14 cellular contexts compared by ENCODE assay signal in the genomic region with DNA sequence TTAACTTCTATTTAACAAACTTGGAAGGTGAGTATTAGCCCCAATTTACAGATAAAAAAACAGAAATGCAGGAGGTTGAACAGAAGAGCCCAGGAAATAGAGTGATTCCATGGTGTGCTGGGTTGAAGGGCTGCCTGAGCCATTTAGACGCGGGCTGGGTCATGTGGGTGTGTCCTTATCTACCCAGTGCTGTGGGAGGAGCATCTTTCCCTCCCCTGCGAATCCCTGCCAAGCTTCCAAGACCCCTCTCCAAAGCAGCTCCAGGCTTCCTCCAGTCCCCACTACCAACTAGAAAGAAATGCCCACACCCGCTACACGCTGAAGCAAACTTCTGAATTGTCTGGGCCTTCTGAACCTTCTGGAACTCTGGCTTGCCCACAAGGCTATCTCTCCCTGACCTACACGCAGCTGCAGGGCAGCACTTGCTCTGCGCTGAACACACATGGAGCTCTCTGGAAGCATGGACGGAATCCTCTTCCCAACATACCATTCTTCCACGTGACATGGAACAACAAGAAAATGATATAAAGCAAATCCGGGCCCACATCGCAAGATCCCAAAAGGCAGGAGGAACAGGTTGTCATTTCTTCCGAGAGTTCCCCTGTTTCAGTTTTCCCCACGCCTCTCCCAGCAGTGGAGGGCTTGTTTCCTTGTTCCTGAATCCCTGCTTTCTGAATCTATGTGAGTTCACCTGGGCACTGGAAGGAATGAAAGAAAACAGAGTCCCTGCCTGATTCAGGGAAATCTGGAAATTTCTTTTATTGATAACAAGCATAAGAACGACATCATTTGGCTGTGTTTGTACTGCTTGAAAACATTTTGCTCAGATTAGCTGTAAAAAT.
DNase-seq lines count a peak whose midpoint lies in the region; ATAC-seq, FAIRE-seq and TF ChIP-seq lines count a peak whose summit lies in the region.
"Had no signal": no experiment of that assay in that cellular context is flagged by ENCODE, and none has a peak within 500 bp of the region (broad histone marks: within the 10 kb centered on the region; RNA-seq: fewer than 3 reads in every experiment).

No MANE protein-coding gene starts in this region.

- no peak overlapping the region for H2AFZ ChIP-seq in GM12878 (ENCODE audit: control insufficient read depth, low read depth, low read length)
- no peak overlapping the region for H2AFZ ChIP-seq in smooth muscle cell (ENCODE audit: low read depth)

- H3K27me3 ChIP-seq in GM12878 (replicated peaks in 1 of 2; ENCODE audit: control insufficient read depth in 2 of 2, insufficient read depth in 2 of 2, low read length in 1 of 2): no peaks in the 10 kb centered on the region
- H3K27me3 ChIP-seq in liver (ENCODE audit: control insufficient read depth in 4 of 4, insufficient read depth in 4 of 4, low read length in 3 of 4): no peaks in the 10 kb centered on the region
- H3K27me3 ChIP-seq in smooth muscle cell (ENCODE audit: low read depth): no peaks in the 10 kb centered on the region
- no peaks in the 10 kb centered on the region for H3K27me3 ChIP-seq in esophagus muscularis mucosa

- WGBS in GM12878 (ENCODE audit: insufficient coverage, insufficient replicate concordance, low lambda C conversion rate, missing lambda C conversion rate): 58% methylated on average over 14 of the region's 14 CpGs
- WGBS in liver: 43% methylated on average over 14 of the region's 14 CpGs
- WGBS in smooth muscle cell (ENCODE audit: low lambda C conversion rate): 89% methylated on average over 14 of the region's 14 CpGs
- WGBS in esophagus muscularis mucosa: 93% methylated on average over 14 of the region's 14 CpGs

- RAD21 ChIA-PET in GM12878 (lab: Charles Lee; ENCODE audit: unreplicated experiment): no interaction called here

- no peaks in the 10 kb centered on the region for H3F3A ChIP-seq in smooth muscle cell (ENCODE audit: low read depth)

- SMC1A ChIA-PET in GM12878 (lab: Charles Lee; ENCODE audit: uncharacterized antibody, unreplicated experiment): interaction anchor here (0.8 to 1.2 kb wide), 4 partner anchors 23 to 327 kb away, joined by 3 read pairs; no protein-coding TSS in a partner anchor

- intact Hi-C loops in GM12878 (cut with micrococcal nuclease; ENCODE audit: unreplicated experiment) (no loop called here), esophagus muscularis mucosa (cut with DNase I) (no loop called here)

- H3K4me3 Mint-ChIP-seq in activated naive CD8-positive, alpha-beta T cell treated with anti-CD3 and anti-CD28 coated beads, Interleukin-2, amount 50 U/mL, for 24 hours: no peak overlapping the region
- H3K4me3 Mint-ChIP-seq: activated CD8-positive, alpha-beta memory T cell treated with anti-CD3 and anti-CD28 coated beads, Interleukin-2, amount 10 ng/mL, durations not matched to agents 7 days and 5 days; CD4-positive, CD25-positive, alpha-beta regulatory T cell had no signal

- TF ChIP-seq RAD21 in GM12878 (IDR thresholded peaks at IDR 0.05; ENCODE audit: insufficient read depth, low read depth, low read length) (no peak), liver (IDR thresholded peaks at IDR 0.05) (peak in 1 of 2 donors; percentile 31)

- H3K9me3 ChIP-seq in GM12878 (replicated peaks; ENCODE audit: control insufficient read depth, insufficient read depth, low read length) (no peaks in the 10 kb centered on the region), liver (ENCODE audit: control insufficient read depth in 4 of 4, low read length in 3 of 4) (no peaks in the 10 kb centered on the region), smooth muscle cell (replicated peaks; ENCODE audit: low read depth) (no peaks in the 10 kb centered on the region), esophagus muscularis mucosa (no peaks in the 10 kb centered on the region)

- no peaks in the 10 kb centered on the region for H3K36me3 Mint-ChIP-seq in activated naive CD8-positive, alpha-beta T cell treated with anti-CD3 and anti-CD28 coated beads, Interleukin-2, amount 50 U/mL, for 24 hours (ENCODE audit: low read depth)
- H3K36me3 Mint-ChIP-seq: CD4-positive, CD25-positive, alpha-beta regulatory T cell had no signal

- POLR2A ChIA-PET in GM12878 (lab: Charles Lee): interaction anchor here (0.6 kb wide), 1 partner anchor 185 kb away, joined by 4 read pairs; no protein-coding TSS in a partner anchor

- DNase-seq in HuH-7 (ENCODE audit: low spot score) (peak; percentile 52), GM12878 (ENCODE audit: low read depth, low spot score) (no peak), smooth muscle cell (lab: John Stamatoyannopoulos, UW; ENCODE audit: unreplicated experiment) (no peak), esophagus muscularis mucosa (ENCODE audit: extremely low spot score) (no peak)
- no peak for DNase-seq in activated naive CD8-positive, alpha-beta T cell treated with anti-CD3 and anti-CD28 coated beads, Interleukin-2, amount 50 U/mL, for 24 hours
- DNase-seq: activated CD8-positive, alpha-beta memory T cell treated with anti-CD3 and anti-CD28 coated beads, Interleukin-2, amount 10 ng/mL, durations not matched to agents 7 days and 5 days; CD4-positive, CD25-positive, alpha-beta regulatory T cell; NCI-H146; NCI-H69; SHP77; stimulated activated CD4-positive, alpha-beta T cell treated with anti-CD3 and anti-CD28 coated beads, Interleukin-4, amount 100 ng/mL, for 24 hours; stimulated activated naive CD4-positive, alpha-beta T cell treated with Interleukin-2 at 50 U/mL for 16 hours had no signal

- no TSS peak for BruUV-seq in GM12878 (replicated peaks; lab: Mats Ljungman, UMichigan)

- no peak overlapping the region for H3K4me2 ChIP-seq in GM12878 (ENCODE audit: control insufficient read depth, insufficient read depth)
- no peak overlapping the region for H3K4me2 ChIP-seq in smooth muscle cell

- H3K27ac ChIP-seq in GM12878 (ENCODE audit: control insufficient read depth, insufficient read depth) (no peak overlapping the region), liver (ENCODE audit: low read depth in 1 of 2, low read length in 2 of 2) (peak overlapping the region; percentile 98), smooth muscle cell (ENCODE audit: low read depth) (peak overlapping the region; percentile 43), esophagus muscularis mucosa (replicated peaks in 1 of 4) (no peak overlapping the region)

- in situ Hi-C loops in GM12878 (cut with MboI): no loop called here

- TF ChIP-seq CTCF in GM12878 (IDR thresholded peaks at IDR 0.05 in 2 of 3, conservative IDR thresholded peaks at IDR 0.05 in 1 of 3; ENCODE audit: control insufficient read depth in 2 of 3, extremely low read depth in 1 of 3, insufficient read depth in 1 of 3, low read depth in 3 of 3, low read length in 3 of 3) (no peak), liver (IDR thresholded peaks at IDR 0.05; ENCODE audit: low read depth, low read length, missing input control) (no peak), smooth muscle cell (IDR thresholded peaks at IDR 0.05; ENCODE audit: borderline replicate concordance, insufficient read depth, poor library complexity, severe bottlenecking) (no peak), esophagus muscularis mucosa (IDR thresholded peaks at IDR 0.05) (no peak)

- no peaks in the 10 kb centered on the region for H3K79me2 ChIP-seq in GM12878 (ENCODE audit: control insufficient read depth, insufficient read depth, low read length)
- no peaks in the 10 kb centered on the region for H3K79me2 ChIP-seq in smooth muscle cell (ENCODE audit: low read depth)

- no peak overlapping the region for H3K27ac Mint-ChIP-seq in activated naive CD8-positive, alpha-beta T cell treated with anti-CD3 and anti-CD28 coated beads, Interleukin-2, amount 50 U/mL, for 24 hours

- no peaks in the 10 kb centered on the region for H3K27me3 Mint-ChIP-seq in activated naive CD8-positive, alpha-beta T cell treated with anti-CD3 and anti-CD28 coated beads, Interleukin-2, amount 50 U/mL, for 24 hours
- H3K27me3 Mint-ChIP-seq: activated CD8-positive, alpha-beta memory T cell treated with anti-CD3 and anti-CD28 coated beads, Interleukin-2, amount 10 ng/mL, durations not matched to agents 7 days and 5 days; CD4-positive, CD25-positive, alpha-beta regulatory T cell had no signal

- H3K36me3 ChIP-seq in GM12878 (ENCODE audit: control insufficient read depth in 2 of 2, insufficient read depth in 2 of 2, low read length in 1 of 2): no peaks in the 10 kb centered on the region
- no peaks in the 10 kb centered on the region for H3K36me3 ChIP-seq in liver (ENCODE audit: control insufficient read depth in 4 of 4, insufficient read depth in 3 of 4, low read depth in 1 of 4, low read length in 3 of 4)
- no peaks in the 10 kb centered on the region for H3K36me3 ChIP-seq in smooth muscle cell (ENCODE audit: low read depth)
- no peaks in the 10 kb centered on the region for H3K36me3 ChIP-seq in esophagus muscularis mucosa

- peaks cover 11% of the 10 kb centered on the region for H3K4me1 ChIP-seq in GM12878 (ENCODE audit: control insufficient read depth, insufficient read depth, low read length)
- H3K4me1 ChIP-seq in liver (ENCODE audit: control insufficient read depth in 4 of 4, insufficient read depth in 4 of 4, low read length in 3 of 4): peaks cover 3 to 36% (median 8%) of the 10 kb centered on the region in 4 donors
- H3K4me1 ChIP-seq in smooth muscle cell (ENCODE audit: low read depth): peaks cover 13% of the 10 kb centered on the region
- peaks cover 13 to 41% (median 29%) of the 10 kb centered on the region in 4 donors for H3K4me1 ChIP-seq in esophagus muscularis mucosa

- peaks cover 13% of the 10 kb centered on the region for H3K4me1 Mint-ChIP-seq in activated naive CD8-positive, alpha-beta T cell treated with anti-CD3 and anti-CD28 coated beads, Interleukin-2, amount 50 U/mL, for 24 hours
- H3K4me1 Mint-ChIP-seq: CD4-positive, CD25-positive, alpha-beta regulatory T cell had no signal

- no peak overlapping the region for H3K4me3 ChIP-seq in GM12878
- H3K4me3 ChIP-seq in liver (ENCODE audit: low read depth in 1 of 3, low read length in 3 of 3): peak overlapping the region; percentile 17 to 44 (median 24)
- no peak overlapping the region for H3K4me3 ChIP-seq in smooth muscle cell
- H3K4me3 ChIP-seq in esophagus muscularis mucosa: no peak overlapping the region

- H3K9me3 Mint-ChIP-seq in activated naive CD8-positive, alpha-beta T cell treated with anti-CD3 and anti-CD28 coated beads, Interleukin-2, amount 50 U/mL, for 24 hours: no peaks in the 10 kb centered on the region

- no peak overlapping the region for H3K9ac ChIP-seq in GM12878 (ENCODE audit: control insufficient read depth, insufficient read depth, low read length)
- H3K9ac ChIP-seq in liver (ENCODE audit: low read depth in 1 of 2, low read length in 2 of 2): peak overlapping the region; percentile 78 to 94
- H3K9ac ChIP-seq in smooth muscle cell (ENCODE audit: low read depth): no peak overlapping the region

- FAIRE-seq in GM12878 (lab: Jason Lieb, UNC): peak; percentile 27

- H4K20me1 ChIP-seq in GM12878 (ENCODE audit: control insufficient read depth, insufficient read depth) (no peaks in the 10 kb centered on the region), smooth muscle cell (ENCODE audit: low read depth) (no peaks in the 10 kb centered on the region)

- TF ChIP-seq EP300 in GM12878 (IDR thresholded peaks at IDR 0.05; ENCODE audit: borderline replicate concordance in 1 of 2, control insufficient read depth in 1 of 2, low read depth in 2 of 2, low read length in 2 of 2) (no peak), esophagus muscularis mucosa (IDR thresholded peaks at IDR 0.05) (no peak)

- no peak for ATAC-seq in GM12878
- ATAC-seq in activated naive CD8-positive, alpha-beta T cell treated with anti-CD3 and anti-CD28 coated beads, Interleukin-2, amount 50 U/mL, for 24 hours: no peak
- no peak for ATAC-seq in GM18498 (IDR thresholded peaks at IDR 0.05; ENCODE audit: unreplicated experiment)

- TF ChIP-seq POLR2A in GM12878 (IDR thresholded peaks at IDR 0.05; ENCODE audit: low read depth, low read length) (no peak), esophagus muscularis mucosa (IDR thresholded peaks at IDR 0.05; ENCODE audit: low read depth) (no peak)

- CTCF ChIA-PET in GM12878 (lab: Yijun Ruan, JAX): no interaction called here

Comparison
In these comparisons a context has a peak if more than half of its experiments do, and no peak if none do; other contexts are left out.
1. H3K27ac ChIP-seq: peak in liver (2 of 2) and smooth muscle cell (single experiment); none in GM12878 (single experiment) and esophagus muscularis mucosa (0 of 4).
2. H3K4me3 ChIP-seq: peak in liver (3 of 3); none in GM12878 (single experiment), smooth muscle cell (single experiment) and esophagus muscularis mucosa (0 of 4).
3. H3K9ac ChIP-seq: peak in liver (2 of 2); none in GM12878 (single experiment) and smooth muscle cell (single experiment).